Comparison of ENCODE assay signal across 8 cellular contexts in genomic region chr12:31591308-31591901, GRCh38. TPM values are rescaled to one million over a fixed set of nuclear protein-coding genes. Genes with fewer than 3 reads are reported as not detected.
DNase-seq lines count a peak whose midpoint lies in the region; ATAC-seq and TF ChIP-seq lines count a peak whose summit lies in the region.

No MANE protein-coding gene starts in this region.

- TF ChIP-seq EP300 in Ishikawa (IDR thresholded peaks at IDR 0.05; ENCODE audit: borderline replicate concordance): no peak

- H3K36me3 ChIP-seq in iPS-15b (ENCODE audit: control insufficient read depth, insufficient read depth, low read length): no peaks in the 10 kb centered on the region

- H3K27me3 ChIP-seq in iPS-15b (ENCODE audit: control insufficient read depth, insufficient read depth, low read length): peaks cover 19% of the 10 kb centered on the region

- ATAC-seq in GM21526 (IDR thresholded peaks at IDR 0.05; ENCODE audit: low FRiP score, unreplicated experiment) (peak; percentile 21), sciatic nerve (peak; percentile 27)

- no peaks in the 10 kb centered on the region for H3K4me1 ChIP-seq in iPS-15b (ENCODE audit: control insufficient read depth, insufficient read depth, low read length)

- peak overlapping the region; percentile 86 for H3K4me3 ChIP-seq in iPS-15b (ENCODE audit: low read depth, low read length)

- no peak for TF ChIP-seq RAD21 in Ishikawa (IDR thresholded peaks at IDR 0.05; ENCODE audit: low read depth)

- no peaks in the 10 kb centered on the region for H3K9me3 ChIP-seq in iPS-15b (ENCODE audit: control insufficient read depth, insufficient read depth, low read length)

- H3K9ac ChIP-seq in iPS-15b (ENCODE audit: low read depth, low read length): no peak overlapping the region

- intact Hi-C loops in sciatic nerve (cut with DNase I): no loop called here

- DNase-seq in G401 (ENCODE audit: low spot score) (peak; percentile 75), astrocyte of the hippocampus (ENCODE audit: low read depth, low spot score) (peak; percentile 57), sciatic nerve (ENCODE audit: low spot score) (no peak), NCI-H510A (lab: John Stamatoyannopoulos, UW) (no peak)
- DNase-seq in effector CD8-positive, alpha-beta T cell (lab: John Stamatoyannopoulos, UW): no peak

- in situ Hi-C loops in G401 (cut with HindIII; ENCODE audit: low sequenced_read_pairs): no loop called here

TF ChIP-seq in Ishikawa, 13 proteins besides CTCF, POLR2A, EP300 and RAD21:
- TF ChIP-seq, protein P1, sequence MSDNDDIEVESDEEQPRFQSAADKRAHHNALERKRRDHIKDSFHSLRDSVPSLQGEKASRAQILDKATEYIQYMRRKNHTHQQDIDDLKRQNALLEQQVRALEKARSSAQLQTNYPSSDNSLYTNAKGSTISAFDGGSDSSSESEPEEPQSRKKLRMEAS (IDR thresholded peaks at IDR 0.05): peak; percentile 25; the same call in 1 of the 2 replicates
- TF ChIP-seq TEAD4 (IDR thresholded peaks at IDR 0.05) (no peak), REST (IDR thresholded peaks at IDR 0.05; ENCODE audit: low read depth) (0 out of 2 replicates have a peak, but pooled peaks have one; percentile 5)

RNA-seq across cellular contexts. Expression of gene DENND5B, which starts 0.5 kb away (rescaled TPM):
- 6.1 and 13.0 TPM in 2 replicates for total RNA-seq in G401 (2014; rRNA removed; shearing (Covaris generic))
- total RNA-seq in sciatic nerve: 18.2 TPM

Comparison
In these comparisons a context has a peak if more than half of its experiments do, and no peak if none do; other contexts are left out.
1. DNase-seq: peak in G401 (single experiment) and astrocyte of the hippocampus (single experiment); none in sciatic nerve (single experiment), NCI-H510A (single experiment) and effector CD8-positive, alpha-beta T cell (single experiment).